21 cellular contexts compared by ENCODE assay signal in genomic region chr6:15206887-15207286, GRCh38. TPM values are rescaled to one million over a fixed set of nuclear protein-coding genes. Genes with fewer than 3 reads are reported as not detected.
A peak's percentile ranks its signal among the peaks of the same experiment; 100 is the strongest.
DNase-seq lines count a peak whose midpoint lies in the region; ATAC-seq, FAIRE-seq and TF ChIP-seq lines count a peak whose summit lies in the region.
"Had no signal": no experiment of that assay in that cellular context is flagged by ENCODE, and none has a peak within 500 bp of the region (broad histone marks: within the 10 kb centered on the region; RNA-seq: fewer than 3 reads in every experiment).

No MANE protein-coding gene starts in this region.

- H3K4me2 ChIP-seq in keratinocyte (ENCODE audit: control insufficient read depth, extremely low read depth, insufficient read depth, low read depth, low read length), result no peak overlapping the region
- H3K4me2 ChIP-seq: SK-N-SH had no signal

- no peaks in the 10 kb centered on the region for H4K20me1 ChIP-seq in keratinocyte (ENCODE audit: control insufficient read depth, extremely low read depth, insufficient read depth, low read length)
- H4K20me1 ChIP-seq: BLaER1 treated with 17β-estradiol and CSF1 and Interleukin-3, amounts not matched to agents 10 nM and 100 nM had no signal

- no peaks in the 10 kb centered on the region for H3K9me1 ChIP-seq in keratinocyte (ENCODE audit: control insufficient read depth, extremely low read depth, insufficient read depth, low read length)

- H3K27ac ChIP-seq in ACC112 (ENCODE audit: low read depth, low read length) (peak overlapping the region; percentile 86), keratinocyte (ENCODE audit: control insufficient read depth, insufficient read depth, low read length) (peak overlapping the region; percentile 66), dorsolateral prefrontal cortex (no peak overlapping the region)
- H3K27ac ChIP-seq: BLaER1 treated with 17β-estradiol and CSF1 and Interleukin-3, amounts not matched to agents 10 nM and 100 nM had no signal

- H3K27me3 ChIP-seq in ACC112 (ENCODE audit: insufficient read depth, low read length), result no peaks in the 10 kb centered on the region
- H3K27me3 ChIP-seq in adipocyte (replicated peaks; ENCODE audit: control insufficient read depth, insufficient read depth, low read length), result no peaks in the 10 kb centered on the region
- H3K27me3 ChIP-seq in keratinocyte (ENCODE audit: control insufficient read depth, extremely low read depth, insufficient read depth, low read length), result no peaks in the 10 kb centered on the region
- no peaks in the 10 kb centered on the region for H3K27me3 ChIP-seq in dorsolateral prefrontal cortex
- H3K27me3 ChIP-seq: BLaER1 treated with 17β-estradiol and CSF1 and Interleukin-3, amounts not matched to agents 10 nM and 100 nM had no signal

- no peaks in the 10 kb centered on the region; the same call in 1 of the 2 replicates for H3K27me3 Mint-ChIP-seq in HFFc6 (ENCODE audit: insufficient read depth)

- H3K27ac Mint-ChIP-seq in HFFc6, result peak overlapping the region; percentile 88
- H3K27ac Mint-ChIP-seq: CD8-positive, alpha-beta memory T cell had no signal

- H3K36me3 Mint-ChIP-seq in HFFc6 (ENCODE audit: low read depth), result no peaks in the 10 kb centered on the region

- H3K4me1 ChIP-seq in ACC112 (ENCODE audit: control insufficient read depth, insufficient read depth, low read length, unreplicated experiment) (peaks cover 12% of the 10 kb centered on the region), adipocyte (ENCODE audit: control insufficient read depth, insufficient read depth, low read length) (peaks cover 22% of the 10 kb centered on the region), keratinocyte (ENCODE audit: control insufficient read depth, extremely low read depth, insufficient read depth, low read length) (peaks cover 8% of the 10 kb centered on the region)

- peaks cover 28% of the 10 kb centered on the region for H3K4me1 Mint-ChIP-seq in HFFc6 (ENCODE audit: low read depth)
- H3K4me1 Mint-ChIP-seq: CD8-positive, alpha-beta memory T cell had no signal

- no peak for TF ChIP-seq CTCF in HFFc6 (IDR thresholded peaks at IDR 0.05)
- no peak for TF ChIP-seq CTCF in keratinocyte (optimal IDR thresholded peaks at IDR 0.05 in 1 of 3, IDR thresholded peaks at IDR 0.05 in 1 of 3, conservative IDR thresholded peaks at IDR 0.05 in 1 of 3; ENCODE audit: extremely low read depth in 1 of 3, insufficient read depth in 2 of 3, low read length in 3 of 3)
- TF ChIP-seq CTCF in dorsolateral prefrontal cortex (IDR thresholded peaks at IDR 0.05 in 54 of 56, conservative IDR thresholded peaks at IDR 0.05 in 2 of 56; ENCODE audit: low read depth in 1 of 56, partially characterized antibody in 56 of 56), result no peak

- no peaks in the 10 kb centered on the region for H3K36me3 ChIP-seq in ACC112 (ENCODE audit: insufficient read depth, low read length)
- no peaks in the 10 kb centered on the region for H3K36me3 ChIP-seq in adipocyte (ENCODE audit: control insufficient read depth, insufficient read depth, low read length, severe bottlenecking)
- no peaks in the 10 kb centered on the region for H3K36me3 ChIP-seq in keratinocyte (ENCODE audit: control insufficient read depth in 2 of 2, extremely low read depth in 1 of 2, insufficient read depth in 2 of 2, low read length in 2 of 2)
- H3K36me3 ChIP-seq: BLaER1 treated with 17β-estradiol and CSF1 and Interleukin-3, amounts not matched to agents 10 nM and 100 nM had no signal

- dilution Hi-C loops in keratinocyte (cut with MboI; ENCODE audit: extremely low pct_ligation_motif_present, low sequenced_read_pairs), result no loop called here

- H3K4me3 Mint-ChIP-seq in HFFc6, result no peak overlapping the region
- H3K4me3 Mint-ChIP-seq: CD8-positive, alpha-beta memory T cell had no signal

- DNase-seq in HFFc6 (no peak), adipocyte (ENCODE audit: low read depth) (no peak), keratinocyte (ENCODE audit: low read depth, low spot score) (no peak), dorsolateral prefrontal cortex (no peak), AG20443 (ENCODE audit: low spot score) (no peak), NCI-H2081 (lab: John Stamatoyannopoulos, UW) (no peak)
- DNase-seq: CD8-positive, alpha-beta memory T cell; H7; KBM-7; NCI-H1105 treated with DMSO at 0.1 percent for 48 hours; NCI-H1694 treated with DMSO at 0.1 percent for 48 hours; NCI-H524; NCI-H82; OCI-M1; RPMI8226; SHP77 treated with DMSO at 0.1 percent for 48 hours; SK-N-SH had no signal

- no peak overlapping the region for H2AFZ ChIP-seq in ACC112 (ENCODE audit: low read length, unreplicated experiment)
- no peak overlapping the region for H2AFZ ChIP-seq in keratinocyte (ENCODE audit: control insufficient read depth, low read length)

- no peak for ATAC-seq in HG02798 (IDR thresholded peaks at IDR 0.05; ENCODE audit: poor library complexity, unreplicated experiment)

- peak overlapping the region; percentile 32 for H3K9ac ChIP-seq in adipocyte (ENCODE audit: low read length)
- H3K9ac ChIP-seq in keratinocyte (ENCODE audit: control insufficient read depth, extremely low read depth, insufficient read depth, low read length), result no peak overlapping the region
- H3K9ac ChIP-seq: BLaER1 treated with 17β-estradiol and CSF1 and Interleukin-3, amounts not matched to agents 10 nM and 100 nM; SK-N-SH had no signal

- intact Hi-C loops in dorsolateral prefrontal cortex (cut with DNase I), result no loop called here

- FAIRE-seq in keratinocyte (lab: Jason Lieb, UNC), result no peak
- FAIRE-seq: D721Med had no signal

- no peaks in the 10 kb centered on the region for H3K9me3 Mint-ChIP-seq in HFFc6

- H3K4me3 ChIP-seq in ACC112 (ENCODE audit: low read depth, low read length) (no peak overlapping the region), adipocyte (ENCODE audit: low read length) (no peak overlapping the region), keratinocyte (ENCODE audit: control insufficient read depth in 2 of 3, extremely low read depth in 1 of 3, insufficient read depth in 2 of 3, low read depth in 1 of 3, low read length in 3 of 3) (no peak overlapping the region), dorsolateral prefrontal cortex (no peak overlapping the region)
- H3K4me3 ChIP-seq: BLaER1 treated with 17β-estradiol and CSF1 and Interleukin-3, amounts not matched to agents 10 nM and 100 nM had no signal

- H3K9me3 ChIP-seq in adipocyte (ENCODE audit: control insufficient read depth, low read length), result no peaks in the 10 kb centered on the region
- H3K9me3 ChIP-seq in keratinocyte (ENCODE audit: control insufficient read depth, low read depth, low read length), result no peaks in the 10 kb centered on the region
- H3K9me3 ChIP-seq: SK-N-SH had no signal

- no peaks in the 10 kb centered on the region for H3K79me2 ChIP-seq in ACC112 (ENCODE audit: control insufficient read depth, insufficient read depth, low read length, unreplicated experiment)
- H3K79me2 ChIP-seq in keratinocyte (ENCODE audit: control insufficient read depth, insufficient read depth, low read length), result no peaks in the 10 kb centered on the region

RNA-seq across cellular contexts. Expression of gene JARID2, which starts 39.0 kb away (rescaled TPM):
- 10 to 100 TPM in 1 of 6 experiments, 1 to 10 TPM in 5; 8.3 to 10.1 (median 9.5) TPM for total RNA-seq in HFFc6 (2021; fragmentation: NEBNext Ultra II Directional; extraction: Animal tissue kit (Norgen Biotek cat#: 25700))
- polyA plus RNA-seq in keratinocyte, result 10.2 to 18.9 TPM (median 11.0 TPM) in 3 replicates
- 6.7 TPM for polyA plus RNA-seq in keratinocyte (2011; ENCODE audit: low read depth)
- 8.1 and 8.2 TPM in 2 replicates for polyA plus RNA-seq in keratinocyte (2011; cell fraction: cytosol; rRNA removed)
- 27.9 and 30.7 TPM in 2 replicates for polyA plus RNA-seq in keratinocyte (2011; cell fraction: nucleus; rRNA removed)
- polyA plus RNA-seq in keratinocyte (2012; ENCODE audit: low replicate concordance), result 8.8 and 18.5 TPM in 2 replicates
- 19.5 to 23.1 TPM (median 22.5 TPM) in 3 replicates for polyA minus RNA-seq in keratinocyte
- polyA minus RNA-seq in keratinocyte (2011; cell fraction: cytosol; rRNA and poly(A)+ RNA removed), result 12.3 TPM
- polyA minus RNA-seq in keratinocyte (2011; cell fraction: nucleus; rRNA and poly(A)+ RNA removed), result 25.2 and 39.8 TPM in 2 replicates
- 10 to 100 TPM; 14.2 to 26.7 (median 20.5) TPM for total RNA-seq in dorsolateral prefrontal cortex

Comparison
In these comparisons a context has a peak if more than half of its experiments do, and no peak if none do; other contexts are left out.
1. H3K27ac ChIP-seq: peak in ACC112 (single experiment) and keratinocyte (single experiment); none in dorsolateral prefrontal cortex (0 of 59).